Comparison of ENCODE assay signal across 11 cellular contexts in genomic region chr17:80742581-80743180, GRCh38.
DNase-seq lines count a peak whose midpoint lies in the region; ATAC-seq, FAIRE-seq and TF ChIP-seq lines count a peak whose summit lies in the region.
"Had no signal": no experiment of that assay in that cellular context is flagged by ENCODE, and none has a peak within 500 bp of the region (broad histone marks: within the 10 kb centered on the region; RNA-seq: fewer than 3 reads in every experiment).

No MANE protein-coding gene starts in this region.

- H3K36me3 Mint-ChIP-seq in activated T-cell treated with anti-CD3 and anti-CD28 coated beads, Interleukin-2, amount 50 U/mL, for 4 hours (ENCODE audit: insufficient read depth): peaks cover 24% of the 10 kb centered on the region
- peaks cover 46% of the 10 kb centered on the region for H3K36me3 Mint-ChIP-seq in activated naive CD8-positive, alpha-beta T cell treated with anti-CD3 and anti-CD28 coated beads, Interleukin-2, amount 50 U/mL, for 24 hours (ENCODE audit: low read depth)

- no peaks in the 10 kb centered on the region for H3K36me3 ChIP-seq in psoas muscle (ENCODE audit: insufficient read depth in 1 of 2, low read depth in 1 of 2)
- H3K36me3 ChIP-seq: upper lobe of right lung had no signal

- TF ChIP-seq CTCF in psoas muscle (IDR thresholded peaks at IDR 0.05): no peak

- peak overlapping the region; percentile 67 for H3K4me3 Mint-ChIP-seq in activated T-cell treated with anti-CD3 and anti-CD28 coated beads, Interleukin-2, amount 50 U/mL, for 4 hours
- H3K4me3 Mint-ChIP-seq in activated naive CD8-positive, alpha-beta T cell treated with anti-CD3 and anti-CD28 coated beads, Interleukin-2, amount 50 U/mL, for 24 hours: peak overlapping the region; percentile 52
- H3K4me3 Mint-ChIP-seq: memory B cell had no signal

- peak overlapping the region; percentile 12 for H3K4me3 ChIP-seq in psoas muscle
- H3K4me3 ChIP-seq: upper lobe of right lung had no signal

- H3K27ac Mint-ChIP-seq in activated naive CD8-positive, alpha-beta T cell treated with anti-CD3 and anti-CD28 coated beads, Interleukin-2, amount 50 U/mL, for 24 hours: peak overlapping the region; percentile 83
- H3K27ac Mint-ChIP-seq: memory B cell had no signal

- peak in 1 of 2 donors; percentile 15 for ATAC-seq in activated T-cell treated with anti-CD3 and anti-CD28 coated beads, Interleukin-2, amount 50 U/mL, for 4 hours
- ATAC-seq in activated naive CD8-positive, alpha-beta T cell treated with anti-CD3 and anti-CD28 coated beads, Interleukin-2, amount 50 U/mL, for 24 hours: no peak
- ATAC-seq in psoas muscle: peak in 1 of 4 donors; percentile 1
- ATAC-seq in HG03280 (IDR thresholded peaks at IDR 0.05; ENCODE audit: unreplicated experiment): no peak

- H3K4me1 Mint-ChIP-seq in activated T-cell treated with anti-CD3 and anti-CD28 coated beads, Interleukin-2, amount 50 U/mL, for 4 hours (ENCODE audit: low read depth): peaks cover 58% of the 10 kb centered on the region
- peaks cover 69% of the 10 kb centered on the region for H3K4me1 Mint-ChIP-seq in activated naive CD8-positive, alpha-beta T cell treated with anti-CD3 and anti-CD28 coated beads, Interleukin-2, amount 50 U/mL, for 24 hours

- 55 to 74% (median 64%) methylated on average over 7 of the region's 7 CpGs for WGBS in psoas muscle, 3 donors

- no peaks in the 10 kb centered on the region for H3K9me3 Mint-ChIP-seq in activated T-cell treated with anti-CD3 and anti-CD28 coated beads, Interleukin-2, amount 50 U/mL, for 4 hours
- peaks cover 10% of the 10 kb centered on the region for H3K9me3 Mint-ChIP-seq in activated naive CD8-positive, alpha-beta T cell treated with anti-CD3 and anti-CD28 coated beads, Interleukin-2, amount 50 U/mL, for 24 hours
- H3K9me3 Mint-ChIP-seq: memory B cell had no signal

- DNase-seq in activated T-cell treated with anti-CD3 and anti-CD28 coated beads, Interleukin-2, amount 50 U/mL, for 4 hours: no peak
- DNase-seq in activated T-cell treated with anti-CD3 and anti-CD28 coated beads, Interleukin-2, amount 50 U/mL, for 48 hours: no peak
- no peak for DNase-seq in HTR-8/SVneo (ENCODE audit: insufficient read length, low spot score)
- no peak for DNase-seq in activated naive CD8-positive, alpha-beta T cell treated with anti-CD3 and anti-CD28 coated beads, Interleukin-2, amount 50 U/mL, for 24 hours
- DNase-seq in psoas muscle: no peak
- DNase-seq in SW480 (ENCODE audit: low spot score): no peak
- DNase-seq in DMS53 treated with DMSO at 0.1 percent for 48 hours (lab: John Stamatoyannopoulos, UW; ENCODE audit: unreplicated experiment): no peak
- DNase-seq: NCI-H1694, upper lobe of right lung had no signal

- peak; percentile 62 for FAIRE-seq in HTR-8/SVneo (lab: Jason Lieb, UNC)

- H3K27me3 ChIP-seq in psoas muscle (ENCODE audit: insufficient read depth in 3 of 3, low read length in 2 of 3): no peaks in the 10 kb centered on the region
- H3K27me3 ChIP-seq: upper lobe of right lung had no signal

- no peaks in the 10 kb centered on the region for H3K27me3 Mint-ChIP-seq in activated T-cell treated with anti-CD3 and anti-CD28 coated beads, Interleukin-2, amount 50 U/mL, for 4 hours (ENCODE audit: low read depth)
- no peaks in the 10 kb centered on the region for H3K27me3 Mint-ChIP-seq in activated naive CD8-positive, alpha-beta T cell treated with anti-CD3 and anti-CD28 coated beads, Interleukin-2, amount 50 U/mL, for 24 hours
- H3K27me3 Mint-ChIP-seq: memory B cell had no signal

- H3K9me3 ChIP-seq in psoas muscle: peaks cover 6% of the 10 kb centered on the region
- H3K9me3 ChIP-seq: upper lobe of right lung had no signal

- H3K27ac ChIP-seq in psoas muscle: peak overlapping the region; percentile 84
- H3K27ac ChIP-seq: upper lobe of right lung had no signal

- intact Hi-C loops in psoas muscle (cut with DNase I): no loop called here

- peaks cover 21% of the 10 kb centered on the region for H3K4me1 ChIP-seq in psoas muscle
- H3K4me1 ChIP-seq: upper lobe of right lung had no signal
